ENCODE assay signal across 1 cellular context in genomic region chr10:112926906-112927688, GRCh38.
TF ChIP-seq lines count a peak whose summit lies in the region.

No MANE protein-coding gene starts in this region.

TF ChIP-seq in GM23338, 12 proteins besides CTCF, POLR2A, EP300 and RAD21 (continued from another document):
- no peak for TF ChIP-seq ZNF462 (CRISPR knock-in tag; IDR thresholded peaks at IDR 0.05)
- TF ChIP-seq JUNB (IDR thresholded peaks at IDR 0.05; ENCODE audit: unreplicated experiment) = no peak
- no peak for TF ChIP-seq ETS1 (IDR thresholded peaks at IDR 0.05)
- no peak for TF ChIP-seq NANOG (IDR thresholded peaks at IDR 0.05; ENCODE audit: borderline replicate concordance)
- TF ChIP-seq REST (IDR thresholded peaks at IDR 0.05; ENCODE audit: unreplicated experiment) = no peak
- TF ChIP-seq STAT1 (IDR thresholded peaks at IDR 0.05; ENCODE audit: unreplicated experiment) = no peak
- TF ChIP-seq ZNF114 (CRISPR knock-in tag; IDR thresholded peaks at IDR 0.05) = no peak
- TF ChIP-seq EZH2 (IDR thresholded peaks at IDR 0.05; ENCODE audit: low read depth, unreplicated experiment) = no peak
